Comparison of ENCODE assay signal across 7 cellular contexts in genomic region chr16:727291-727977, GRCh38. TPM values are rescaled to one million over a fixed set of nuclear protein-coding genes. Genes with fewer than 3 reads are reported as not detected.
DNase-seq lines count a peak whose midpoint lies in the region; ATAC-seq and TF ChIP-seq lines count a peak whose summit lies in the region.

No MANE protein-coding gene starts in this region.

- no peak for DNase-seq in LNCaP clone FGC (ENCODE audit: low read depth)
- DNase-seq in memory B cell (ENCODE audit: low spot score in 2 of 2) = peak in 1 of 2 donors; percentile 46
- no peak for DNase-seq in NCI-H1694 treated with DMSO at 0.1 percent for 48 hours (lab: John Stamatoyannopoulos, UW)
- DNase-seq in NCI-H1436 (lab: John Stamatoyannopoulos, UW) = no peak
- no peak for DNase-seq in iPS-NIHi7 (ENCODE audit: extremely low spot score)

- peak; percentile 31 for ATAC-seq in memory B cell (ENCODE audit: low read depth)

- H3K36me3 Mint-ChIP-seq in brain = no peaks in the 10 kb centered on the region
- no peaks in the 10 kb centered on the region for H3K36me3 Mint-ChIP-seq in memory B cell

- peak; percentile 44 for TF ChIP-seq POLR2A in GM15510 (IDR thresholded peaks at IDR 0.05; ENCODE audit: borderline replicate concordance, extremely low read depth, insufficient read length)

- peak overlapping the region in 4 of 5 experiments; percentile 54 to 69 (median 66) for H3K4me3 Mint-ChIP-seq in brain
- peak overlapping the region; percentile 69 for H3K4me3 Mint-ChIP-seq in memory B cell

- H3K4me3 ChIP-seq in LNCaP clone FGC (ENCODE audit: low read depth, low read length) = peak overlapping the region; percentile 88

- H3K27ac Mint-ChIP-seq in brain = no peak overlapping the region
- no peak overlapping the region for H3K27ac Mint-ChIP-seq in memory B cell

- H3K9me3 Mint-ChIP-seq in brain (no peaks in the 10 kb centered on the region), memory B cell (no peaks in the 10 kb centered on the region)

- H3K27me3 Mint-ChIP-seq in brain = no peaks in the 10 kb centered on the region
- H3K27me3 Mint-ChIP-seq in memory B cell = no peaks in the 10 kb centered on the region

- H3K4me1 Mint-ChIP-seq in brain (no peaks in the 10 kb centered on the region), memory B cell (peaks cover 3% of the 10 kb centered on the region)

- no peak for TF ChIP-seq CTCF in LNCaP clone FGC (IDR thresholded peaks at IDR 0.05; ENCODE audit: control insufficient read depth, extremely low read depth, insufficient read depth)
- TF ChIP-seq CTCF in brain (conservative IDR thresholded peaks at IDR 0.05) = no peak

RNA-seq across cellular contexts. Expression of gene HAGHL, which starts 0.5 kb away (rescaled TPM):
- polyA plus RNA-seq in brain (ENCODE audit: insufficient read depth, low read depth, low replicate concordance) = 8.7 TPM

RNA-seq across cellular contexts. Expression of gene CCDC78, which starts 1.2 kb away (rescaled TPM):
- 0.39 TPM for polyA plus RNA-seq in brain (ENCODE audit: insufficient read depth, low read depth, low replicate concordance)

RNA-seq across cellular contexts. Expression of gene ANTKMT, which starts 6.5 kb away (rescaled TPM):
- polyA plus RNA-seq in brain (ENCODE audit: insufficient read depth, low read depth, low replicate concordance) = 37.7 TPM

RNA-seq across cellular contexts. Expression of gene METRN, which starts 12.5 kb away (rescaled TPM):
- polyA plus RNA-seq in brain (ENCODE audit: insufficient read depth, low read depth, low replicate concordance) = 125 TPM

RNA-seq across cellular contexts. Expression of gene CIAO3, which starts 13.4 kb away (rescaled TPM):
- 32.6 TPM for polyA plus RNA-seq in brain (ENCODE audit: insufficient read depth, low read depth, low replicate concordance)
